Comparison of ENCODE assay signal across 20 cellular contexts in genomic region chr18:77632738-77633137, GRCh38.
DNase-seq lines count a peak whose midpoint lies in the region; ATAC-seq and TF ChIP-seq lines count a peak whose summit lies in the region.
"Had no signal": no experiment of that assay in that cellular context is flagged by ENCODE, and none has a peak within 500 bp of the region (broad histone marks: within the 10 kb centered on the region; RNA-seq: fewer than 3 reads in every experiment).

No MANE protein-coding gene starts in this region.

- ATAC-seq in GM19395 (IDR thresholded peaks at IDR 0.05; ENCODE audit: unreplicated experiment), result peak; percentile 91
- peak; percentile 98 for ATAC-seq in HG03103 (IDR thresholded peaks at IDR 0.05; ENCODE audit: low read depth, unreplicated experiment)
- ATAC-seq in stimulated activated naive CD8-positive, alpha-beta T cell treated with anti-CD3 and anti-CD28 coated beads, Interleukin-15, Interleukin-2, amounts not matched to agents 100 U/mL and 50 U/mL, for 24 hours, result no peak
- ATAC-seq: mucosa of descending colon, upper lobe of right lung had no signal

- no peaks in the 10 kb centered on the region for H3K27me3 ChIP-seq in HAP-1 (ENCODE audit: low read depth)
- H3K27me3 ChIP-seq: cardiac muscle cell, upper lobe of right lung had no signal

- no peaks in the 10 kb centered on the region for H3K4me1 ChIP-seq in HAP-1
- H3K4me1 ChIP-seq: upper lobe of right lung had no signal

- DNase-seq in GM12864 (ENCODE audit: low read depth), result peak; percentile 25
- DNase-seq in NOMO-1 treated with dmso at 0.1 percent for 144 hours (lab: John Stamatoyannopoulos, UW; ENCODE audit: unreplicated experiment), result peak; percentile 19
- no peak for DNase-seq in HPDE6-E6E7 (ENCODE audit: extremely low spot score)
- no peak for DNase-seq in DMS153 (lab: John Stamatoyannopoulos, UW)
- DNase-seq in HAP-1 (ENCODE audit: low spot score in 2 of 2), result no peak
- DNase-seq in stimulated activated naive CD8-positive, alpha-beta T cell treated with anti-CD3 and anti-CD28 coated beads, Interleukin-15, Interleukin-2, amounts not matched to agents 100 U/mL and 50 U/mL, for 24 hours, result no peak
- DNase-seq: CD4-positive, CD25-positive, alpha-beta regulatory T cell; DND-41; effector CD8-positive, alpha-beta T cell; kidney; mucosa of descending colon; NCI-H2081 treated with DMSO at 0.1 percent for 48 hours; NCI-H82; retina; stimulated activated naive CD4-positive, alpha-beta T cell treated with Interleukin-2 at 50 U/mL for 16 hours; T-helper 1 cell; upper lobe of right lung had no signal

- in situ Hi-C loops in HAP-1 (cut with MboI; ENCODE audit: low sequenced_read_pairs), result no loop called here

- no peaks in the 10 kb centered on the region for H3K36me3 ChIP-seq in HAP-1 (replicated peaks)
- H3K36me3 ChIP-seq: cardiac muscle cell, upper lobe of right lung had no signal

- no peak for TF ChIP-seq CTCF in GM12864 (IDR thresholded peaks at IDR 0.05; ENCODE audit: low read depth, low read length, missing control alignments)

- H3K4me3 ChIP-seq in GM12864 (ENCODE audit: low read depth, low read length) (no peak overlapping the region), HAP-1 (no peak overlapping the region)
- H3K4me3 ChIP-seq: cardiac muscle cell, mucosa of descending colon, upper lobe of right lung had no signal

- H3K9me3 ChIP-seq in HAP-1, result no peaks in the 10 kb centered on the region
- H3K9me3 ChIP-seq: mucosa of descending colon, upper lobe of right lung had no signal

Comparison
In these comparisons a context has a peak if more than half of its experiments do, and no peak if none do; other contexts are left out.
1. DNase-seq: peak in GM12864 (single experiment) and NOMO-1 treated with dmso at 0.1 percent for 144 hours (single experiment); none in HPDE6-E6E7 (single experiment), DMS153 (single experiment), HAP-1 (0 of 2) and stimulated activated naive CD8-positive, alpha-beta T cell treated with anti-CD3 and anti-CD28 coated beads, Interleukin-15, Interleukin-2, amounts not matched to agents 100 U/mL and 50 U/mL, for 24 hours (single experiment).